Comparison of ENCODE assay signal across 23 cellular contexts in the genomic region with DNA sequence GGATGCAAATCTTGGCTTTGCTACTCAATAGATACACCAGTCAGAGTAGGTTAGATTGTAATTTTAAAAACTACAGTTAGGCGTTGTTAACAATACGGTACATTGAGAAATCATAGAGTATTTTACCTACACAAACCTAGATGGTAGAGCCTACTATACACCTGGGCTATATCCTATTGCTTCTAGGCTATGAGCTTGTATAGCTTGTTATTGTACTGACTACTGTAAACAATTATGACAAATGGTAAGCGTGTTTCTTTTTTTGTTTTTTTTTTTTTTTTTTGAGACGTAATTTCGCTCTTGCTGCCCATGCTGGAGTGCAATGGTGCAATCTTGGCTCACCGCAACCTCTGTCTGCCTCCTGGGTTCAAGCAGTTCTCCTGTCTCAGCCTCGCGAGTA. TPM values are rescaled to one million over a fixed set of nuclear protein-coding genes. Genes with fewer than 3 reads are reported as not detected.
DNase-seq lines count a peak whose midpoint lies in the region; ATAC-seq and TF ChIP-seq lines count a peak whose summit lies in the region.
"Had no signal": no experiment of that assay in that cellular context is flagged by ENCODE, and none has a peak within 500 bp of the region (broad histone marks: within the 10 kb centered on the region; RNA-seq: fewer than 3 reads in every experiment).

No MANE protein-coding gene starts in this region.

- peaks cover 50% of the 10 kb centered on the region for H3K36me3 Mint-ChIP-seq in brain
- peaks cover 12% of the 10 kb centered on the region for H3K36me3 Mint-ChIP-seq in natural killer cell treated with Interleukin-12 subunit alpha and Interleukin-12 subunit beta and Interleukin-15 and Interleukin-18, amount 100 ng/mL, for 72 hours
- H3K36me3 Mint-ChIP-seq in neural progenitor cell: peaks cover 41% of the 10 kb centered on the region

- POLR2A ChIA-PET in A673 (lab: Charles Lee; ENCODE audit: low non-redundant PET): no interaction called here

- H3K9me2 ChIP-seq in DOHH2 (replicated peaks; ENCODE audit: control insufficient read depth, low read length): no peaks in the 10 kb centered on the region
- H3K9me2 ChIP-seq in Karpas-422 (replicated peaks; ENCODE audit: insufficient read depth, low read length): no peaks in the 10 kb centered on the region

- intact Hi-C loops in A673 (cut with micrococcal nuclease; ENCODE audit: unreplicated experiment): loop anchor here (10.0 kb wide), 3 partner anchors 70 to 160 kb away; no protein-coding TSS in a partner anchor

- H3F3A ChIP-seq in DOHH2 (ENCODE audit: control insufficient read depth, insufficient read depth) (peaks cover 6% of the 10 kb centered on the region), neural progenitor cell (ENCODE audit: low read depth) (peaks cover 8% of the 10 kb centered on the region)

- H3K27me3 ChIP-seq in A673 (replicated peaks; ENCODE audit: insufficient read depth, low read depth, low read length, poor library complexity) (no peaks in the 10 kb centered on the region), DOHH2 (ENCODE audit: control insufficient read depth, low read length) (no peaks in the 10 kb centered on the region), neural progenitor cell (no peaks in the 10 kb centered on the region), Karpas-422 (ENCODE audit: low read length) (no peaks in the 10 kb centered on the region)

- H2AFZ ChIP-seq in neural progenitor cell (replicated peaks): no peak overlapping the region
- no peak overlapping the region for H2AFZ ChIP-seq in Karpas-422 (ENCODE audit: low read length)

- H3K27ac ChIP-seq in A673 (ENCODE audit: low read depth, low read length, poor library complexity, severe bottlenecking): peak overlapping the region; percentile 14
- H3K27ac ChIP-seq in DOHH2 (ENCODE audit: low read depth, low read length): no peak overlapping the region
- H3K27ac ChIP-seq in neural progenitor cell: no peak overlapping the region
- H3K27ac ChIP-seq in Karpas-422 (ENCODE audit: low read length): no peak overlapping the region
- H3K27ac ChIP-seq: epithelial cell of prostate, psoas muscle, WERI-Rb-1 had no signal

- H3K4me3 Mint-ChIP-seq in brain (peak overlapping the region; percentile 54 to 97 (median 95)), neural progenitor cell (no peak overlapping the region)
- peak overlapping the region; percentile 2 for H3K4me3 Mint-ChIP-seq in natural killer cell treated with Interleukin-12 subunit alpha and Interleukin-12 subunit beta and Interleukin-15 and Interleukin-18, amount 100 ng/mL, for 72 hours
- H3K4me3 Mint-ChIP-seq: dendritic cell treated with granulocyte-macrophage colony-stimulating factor and Interleukin-4, amounts not matched to agents 40 ng/mL and 50 ng/mL, for 4 days had no signal

- H3K79me2 ChIP-seq in DOHH2 (ENCODE audit: control insufficient read depth, low read length): peaks cover 91% of the 10 kb centered on the region
- peaks cover 85% of the 10 kb centered on the region for H3K79me2 ChIP-seq in neural progenitor cell (ENCODE audit: low read depth)
- H3K79me2 ChIP-seq in Karpas-422 (ENCODE audit: low read length): peaks cover 83% of the 10 kb centered on the region

- H3K9me3 ChIP-seq in A673 (ENCODE audit: low read depth, low read length, poor library complexity, severe bottlenecking): no peaks in the 10 kb centered on the region
- no peaks in the 10 kb centered on the region for H3K9me3 ChIP-seq in DOHH2 (ENCODE audit: control insufficient read depth, insufficient read depth, low read length)
- H3K9me3 ChIP-seq in neural progenitor cell (ENCODE audit: low read depth): no peaks in the 10 kb centered on the region
- H3K9me3 ChIP-seq in Karpas-422 (ENCODE audit: low read length): no peaks in the 10 kb centered on the region; the same call in 1 of the 2 replicates
- H3K9me3 ChIP-seq: psoas muscle had no signal

- peak overlapping the region in 4 of 5 experiments; percentile 59 to 94 (median 77) for H3K27ac Mint-ChIP-seq in brain
- peak overlapping the region; percentile 10 to 98 for H3K27ac Mint-ChIP-seq in natural killer cell treated with Interleukin-12 subunit alpha and Interleukin-12 subunit beta and Interleukin-15 and Interleukin-18, amount 100 ng/mL, for 72 hours
- H3K27ac Mint-ChIP-seq in neural progenitor cell: no peak overlapping the region
- H3K27ac Mint-ChIP-seq: dendritic cell treated with granulocyte-macrophage colony-stimulating factor and Interleukin-4, amounts not matched to agents 40 ng/mL and 50 ng/mL, for 4 days; HFFc6 had no signal

- H3K4me1 ChIP-seq in A673 (ENCODE audit: insufficient read depth, low read length, poor library complexity, severe bottlenecking): peaks cover 34% of the 10 kb centered on the region
- H3K4me1 ChIP-seq in DOHH2 (ENCODE audit: control insufficient read depth, low read length): peaks cover 40% of the 10 kb centered on the region
- peaks cover 12% of the 10 kb centered on the region for H3K4me1 ChIP-seq in neural progenitor cell
- peaks cover 21% of the 10 kb centered on the region for H3K4me1 ChIP-seq in Karpas-422 (ENCODE audit: low read length)

- H3K4me1 Mint-ChIP-seq in brain: peaks cover 57% of the 10 kb centered on the region
- H3K4me1 Mint-ChIP-seq in natural killer cell treated with Interleukin-12 subunit alpha and Interleukin-12 subunit beta and Interleukin-15 and Interleukin-18, amount 100 ng/mL, for 72 hours (ENCODE audit: low read depth in 2 of 2): peaks cover 57 to 71% of the 10 kb centered on the region in 2 donors
- H3K4me1 Mint-ChIP-seq in neural progenitor cell: peaks cover 16% of the 10 kb centered on the region

- H3K36me3 ChIP-seq in A673 (ENCODE audit: insufficient read depth, low read length, poor library complexity, severe bottlenecking): no peaks in the 10 kb centered on the region
- H3K36me3 ChIP-seq in DOHH2 (ENCODE audit: control insufficient read depth, low read length): peaks cover 68% of the 10 kb centered on the region
- no peaks in the 10 kb centered on the region for H3K36me3 ChIP-seq in neural progenitor cell
- peaks cover 20% of the 10 kb centered on the region for H3K36me3 ChIP-seq in Karpas-422 (ENCODE audit: insufficient read depth, low read length)

- no peak for ATAC-seq in natural killer cell treated with Interleukin-12 subunit alpha and Interleukin-12 subunit beta and Interleukin-15 and Interleukin-18, amount 100 ng/mL, for 72 hours
- ATAC-seq in HG02973 (IDR thresholded peaks at IDR 0.05; ENCODE audit: unreplicated experiment): no peak
- ATAC-seq: activated T-cell treated with anti-CD3 and anti-CD28 coated beads, Interleukin-2, amount 50 U/mL, for 72 hours; psoas muscle had no signal

- H3K9me3 Mint-ChIP-seq in brain: peaks cover 3 to 16% (median 8%) of the 10 kb centered on the region in 5 experiments
- no peaks in the 10 kb centered on the region for H3K9me3 Mint-ChIP-seq in natural killer cell treated with Interleukin-12 subunit alpha and Interleukin-12 subunit beta and Interleukin-15 and Interleukin-18, amount 100 ng/mL, for 72 hours
- H3K9me3 Mint-ChIP-seq in neural progenitor cell: peaks cover 32% of the 10 kb centered on the region
- H3K9me3 Mint-ChIP-seq: activated T-cell treated with anti-CD3 and anti-CD28 coated beads, Interleukin-2, amount 50 U/mL, for 72 hours; HFFc6 had no signal

- CTCF ChIA-PET in A673 (lab: Charles Lee): interaction anchor here (0.6 to 0.7 kb wide), 2 partner anchors 42 to 88 kb away, joined by 4 read pairs; no protein-coding TSS in a partner anchor

- TF ChIP-seq CTCF in A673 (conservative IDR thresholded peaks at IDR 0.05; ENCODE audit: low read depth, low read length): no peak
- TF ChIP-seq CTCF in DOHH2 (IDR thresholded peaks at IDR 0.05; ENCODE audit: low read depth, low read length, poor library complexity, severe bottlenecking): no peak
- TF ChIP-seq CTCF in brain (conservative IDR thresholded peaks at IDR 0.05): no peak
- TF ChIP-seq CTCF in neural progenitor cell (IDR thresholded peaks at IDR 0.05): no peak

- no TSS peak for BruUV-seq in A673 (replicated peaks; lab: Mats Ljungman, UMichigan)

- peaks cover 55% of the 10 kb centered on the region for H4K20me1 ChIP-seq in DOHH2 (ENCODE audit: control insufficient read depth, insufficient read depth, low read depth, low read length)
- H4K20me1 ChIP-seq in neural progenitor cell (ENCODE audit: low read depth): peaks cover 29% of the 10 kb centered on the region
- peaks cover 15% of the 10 kb centered on the region for H4K20me1 ChIP-seq in Karpas-422 (ENCODE audit: insufficient read depth, low read depth, low read length)

- H3K4me2 ChIP-seq in DOHH2 (ENCODE audit: low read length) (peak overlapping the region; percentile 88), neural progenitor cell (no peak overlapping the region), Karpas-422 (ENCODE audit: low read depth, low read length, poor library complexity, severe bottlenecking) (no peak overlapping the region)

- H3K4me3 ChIP-seq in A673 (ENCODE audit: low read depth, low read length, poor library complexity, severe bottlenecking): no peak overlapping the region
- no peak overlapping the region for H3K4me3 ChIP-seq in DOHH2 (ENCODE audit: low read length)
- H3K4me3 ChIP-seq in neural progenitor cell: no peak overlapping the region
- no peak overlapping the region for H3K4me3 ChIP-seq in Karpas-422 (ENCODE audit: low read length)
- H3K4me3 ChIP-seq: psoas muscle had no signal

- H3K9ac ChIP-seq in neural progenitor cell (no peak overlapping the region), Karpas-422 (ENCODE audit: low read length) (no peak overlapping the region)

- DNase-seq in A673 (ENCODE audit: low spot score): no peak
- no peak for DNase-seq in natural killer cell treated with Interleukin-12 subunit alpha and Interleukin-12 subunit beta and Interleukin-15 and Interleukin-18, amount 100 ng/mL, for 72 hours (ENCODE audit: low spot score)
- DNase-seq in neural progenitor cell (ENCODE audit: low spot score): no peak
- no peak for DNase-seq in T-helper 9 cell
- DNase-seq in Karpas-422: no peak
- DNase-seq: ACHN; activated T-cell treated with anti-CD3 and anti-CD28 coated beads, Interleukin-2, amount 50 U/mL, for 72 hours; foreskin fibroblast; HFFc6; KBM-7; mammary epithelial cell; NCI-H1092 treated with DMSO at 0.1 percent for 48 hours; NCI-H2107; psoas muscle; small intestine; stimulated activated CD4-positive, alpha-beta T cell treated with anti-CD3 and anti-CD28 coated beads, Interleukin-4, amount 100 ng/mL, for 24 hours; T-helper 1 cell; WERI-Rb-1 had no signal

- H3K27me3 Mint-ChIP-seq in brain: no peaks in the 10 kb centered on the region
- no peaks in the 10 kb centered on the region for H3K27me3 Mint-ChIP-seq in natural killer cell treated with Interleukin-12 subunit alpha and Interleukin-12 subunit beta and Interleukin-15 and Interleukin-18, amount 100 ng/mL, for 72 hours
- no peaks in the 10 kb centered on the region for H3K27me3 Mint-ChIP-seq in neural progenitor cell (ENCODE audit: insufficient read depth, low read depth)
- H3K27me3 Mint-ChIP-seq: dendritic cell treated with granulocyte-macrophage colony-stimulating factor and Interleukin-4, amounts not matched to agents 40 ng/mL and 50 ng/mL, for 4 days had no signal

RNA-seq across cellular contexts. Expression of a gene that starts 3.7 kb away (rescaled TPM):
- 295 TPM in 2 replicates for total RNA-seq in A673 (2021)
- polyA plus RNA-seq in brain (ENCODE audit: insufficient read depth, low read depth, low replicate concordance): 238 TPM
- 100 to 1,000 TPM; 151 to 255 TPM for total RNA-seq in natural killer cell treated with Interleukin-12 subunit alpha and Interleukin-12 subunit beta and Interleukin-15 and Interleukin-18, amount 100 ng/mL, for 72 hours
- 288 and 560 TPM in 2 replicates for total RNA-seq in neural progenitor cell (ENCODE audit: low replicate concordance)
- total RNA-seq in Karpas-422 (2014; rRNA removed; shearing (Covaris generic); ENCODE audit: low replicate concordance): 125 and 263 TPM in 2 replicates
